In the genomic region with DNA sequence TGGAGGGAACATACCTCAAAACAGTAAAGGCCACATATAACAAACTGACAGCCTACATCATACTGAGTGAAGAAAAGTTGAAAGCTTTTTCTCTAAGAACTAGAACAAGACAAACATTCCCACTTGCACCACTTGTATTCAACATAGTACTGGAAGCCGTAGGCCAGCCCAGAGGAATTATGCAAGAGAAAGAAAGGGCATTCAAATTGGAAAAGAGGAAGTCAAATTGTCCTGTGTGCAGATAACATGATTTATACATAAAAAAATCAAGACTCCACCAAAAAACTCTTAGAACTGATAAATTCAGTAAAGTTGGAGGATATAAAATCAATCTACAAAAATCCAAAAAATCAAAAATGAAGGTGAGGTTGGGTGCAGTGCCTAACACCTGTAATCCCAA, we compare ENCODE assay signal across 1 cellular context.
TF ChIP-seq lines count a peak whose summit lies in the region.

No MANE protein-coding gene starts in this region.

TF ChIP-seq in K562, 482 proteins besides CTCF, POLR2A, EP300 and RAD21 (continued from another document and continues in another):
- TF ChIP-seq, protein P1, sequence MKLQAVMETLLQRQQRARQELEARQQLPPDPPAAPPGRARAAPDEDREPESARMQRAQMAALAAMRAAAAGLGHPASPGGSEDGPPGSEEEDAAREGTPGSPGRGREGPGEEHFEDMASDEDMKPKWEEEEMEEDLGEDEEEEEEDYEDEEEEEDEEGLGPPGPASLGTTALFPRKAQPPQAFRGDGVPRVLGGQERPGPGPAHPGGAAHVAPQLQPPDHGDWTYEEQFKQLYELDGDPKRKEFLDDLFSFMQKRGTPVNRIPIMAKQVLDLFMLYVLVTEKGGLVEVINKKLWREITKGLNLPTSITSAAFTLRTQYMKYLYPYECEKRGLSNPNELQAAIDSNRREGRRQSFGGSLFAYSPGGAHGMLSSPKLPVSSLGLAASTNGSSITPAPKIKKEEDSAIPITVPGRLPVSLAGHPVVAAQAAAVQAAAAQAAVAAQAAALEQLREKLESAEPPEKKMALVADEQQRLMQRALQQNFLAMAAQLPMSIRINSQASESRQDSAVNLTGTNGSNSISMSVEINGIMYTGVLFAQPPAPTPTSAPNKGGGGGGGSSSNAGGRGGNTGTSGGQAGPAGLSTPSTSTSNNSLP (IDR thresholded peaks at IDR 0.05; ENCODE audit: borderline replicate concordance, low read depth, low read length): no peak
- TF ChIP-seq SPI1 (IDR thresholded peaks at IDR 0.05; ENCODE audit: borderline replicate concordance, low read depth, low read length) (peak; percentile 84), PREB (CRISPR knock-in tag; IDR thresholded peaks at IDR 0.05) (no peak), PTBP1 (IDR thresholded peaks at IDR 0.05; ENCODE audit: low read depth, low read length) (no peak), ZBTB40 (IDR thresholded peaks at IDR 0.05) (no peak), ZBTB40 (CRISPR knock-in tag; IDR thresholded peaks at IDR 0.05) (no peak), NCOA6 (IDR thresholded peaks at IDR 0.05) (no peak), PHB2 (IDR thresholded peaks at IDR 0.05; ENCODE audit: low read depth) (no peak), HNRNPH1 (optimal IDR thresholded peaks at IDR 0.05; ENCODE audit: low read depth, low read length) (no peak), E2F6 (IDR thresholded peaks at IDR 0.05; ENCODE audit: borderline replicate concordance in 1 of 2, extremely low read depth in 1 of 2, insufficient read depth in 1 of 2, insufficient read length in 1 of 2, low read depth in 1 of 2, low read length in 1 of 2, poor library complexity in 1 of 2, severe bottlenecking in 1 of 2) (no peak)
- TF ChIP-seq, protein P2, sequence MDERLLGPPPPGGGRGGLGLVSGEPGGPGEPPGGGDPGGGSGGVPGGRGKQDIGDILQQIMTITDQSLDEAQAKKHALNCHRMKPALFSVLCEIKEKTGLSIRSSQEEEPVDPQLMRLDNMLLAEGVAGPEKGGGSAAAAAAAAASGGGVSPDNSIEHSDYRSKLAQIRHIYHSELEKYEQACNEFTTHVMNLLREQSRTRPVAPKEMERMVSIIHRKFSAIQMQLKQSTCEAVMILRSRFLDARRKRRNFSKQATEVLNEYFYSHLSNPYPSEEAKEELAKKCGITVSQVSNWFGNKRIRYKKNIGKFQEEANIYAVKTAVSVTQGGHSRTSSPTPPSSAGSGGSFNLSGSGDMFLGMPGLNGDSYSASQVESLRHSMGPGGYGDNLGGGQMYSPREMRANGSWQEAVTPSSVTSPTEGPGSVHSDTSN (CRISPR knock-in tag; IDR thresholded peaks at IDR 0.05; ENCODE audit: low read depth): no peak
- TF ChIP-seq, protein P2 (tag; conservative IDR thresholded peaks at IDR 0.05; ENCODE audit: low read depth): peak; percentile 74
- TF ChIP-seq, protein P3, sequence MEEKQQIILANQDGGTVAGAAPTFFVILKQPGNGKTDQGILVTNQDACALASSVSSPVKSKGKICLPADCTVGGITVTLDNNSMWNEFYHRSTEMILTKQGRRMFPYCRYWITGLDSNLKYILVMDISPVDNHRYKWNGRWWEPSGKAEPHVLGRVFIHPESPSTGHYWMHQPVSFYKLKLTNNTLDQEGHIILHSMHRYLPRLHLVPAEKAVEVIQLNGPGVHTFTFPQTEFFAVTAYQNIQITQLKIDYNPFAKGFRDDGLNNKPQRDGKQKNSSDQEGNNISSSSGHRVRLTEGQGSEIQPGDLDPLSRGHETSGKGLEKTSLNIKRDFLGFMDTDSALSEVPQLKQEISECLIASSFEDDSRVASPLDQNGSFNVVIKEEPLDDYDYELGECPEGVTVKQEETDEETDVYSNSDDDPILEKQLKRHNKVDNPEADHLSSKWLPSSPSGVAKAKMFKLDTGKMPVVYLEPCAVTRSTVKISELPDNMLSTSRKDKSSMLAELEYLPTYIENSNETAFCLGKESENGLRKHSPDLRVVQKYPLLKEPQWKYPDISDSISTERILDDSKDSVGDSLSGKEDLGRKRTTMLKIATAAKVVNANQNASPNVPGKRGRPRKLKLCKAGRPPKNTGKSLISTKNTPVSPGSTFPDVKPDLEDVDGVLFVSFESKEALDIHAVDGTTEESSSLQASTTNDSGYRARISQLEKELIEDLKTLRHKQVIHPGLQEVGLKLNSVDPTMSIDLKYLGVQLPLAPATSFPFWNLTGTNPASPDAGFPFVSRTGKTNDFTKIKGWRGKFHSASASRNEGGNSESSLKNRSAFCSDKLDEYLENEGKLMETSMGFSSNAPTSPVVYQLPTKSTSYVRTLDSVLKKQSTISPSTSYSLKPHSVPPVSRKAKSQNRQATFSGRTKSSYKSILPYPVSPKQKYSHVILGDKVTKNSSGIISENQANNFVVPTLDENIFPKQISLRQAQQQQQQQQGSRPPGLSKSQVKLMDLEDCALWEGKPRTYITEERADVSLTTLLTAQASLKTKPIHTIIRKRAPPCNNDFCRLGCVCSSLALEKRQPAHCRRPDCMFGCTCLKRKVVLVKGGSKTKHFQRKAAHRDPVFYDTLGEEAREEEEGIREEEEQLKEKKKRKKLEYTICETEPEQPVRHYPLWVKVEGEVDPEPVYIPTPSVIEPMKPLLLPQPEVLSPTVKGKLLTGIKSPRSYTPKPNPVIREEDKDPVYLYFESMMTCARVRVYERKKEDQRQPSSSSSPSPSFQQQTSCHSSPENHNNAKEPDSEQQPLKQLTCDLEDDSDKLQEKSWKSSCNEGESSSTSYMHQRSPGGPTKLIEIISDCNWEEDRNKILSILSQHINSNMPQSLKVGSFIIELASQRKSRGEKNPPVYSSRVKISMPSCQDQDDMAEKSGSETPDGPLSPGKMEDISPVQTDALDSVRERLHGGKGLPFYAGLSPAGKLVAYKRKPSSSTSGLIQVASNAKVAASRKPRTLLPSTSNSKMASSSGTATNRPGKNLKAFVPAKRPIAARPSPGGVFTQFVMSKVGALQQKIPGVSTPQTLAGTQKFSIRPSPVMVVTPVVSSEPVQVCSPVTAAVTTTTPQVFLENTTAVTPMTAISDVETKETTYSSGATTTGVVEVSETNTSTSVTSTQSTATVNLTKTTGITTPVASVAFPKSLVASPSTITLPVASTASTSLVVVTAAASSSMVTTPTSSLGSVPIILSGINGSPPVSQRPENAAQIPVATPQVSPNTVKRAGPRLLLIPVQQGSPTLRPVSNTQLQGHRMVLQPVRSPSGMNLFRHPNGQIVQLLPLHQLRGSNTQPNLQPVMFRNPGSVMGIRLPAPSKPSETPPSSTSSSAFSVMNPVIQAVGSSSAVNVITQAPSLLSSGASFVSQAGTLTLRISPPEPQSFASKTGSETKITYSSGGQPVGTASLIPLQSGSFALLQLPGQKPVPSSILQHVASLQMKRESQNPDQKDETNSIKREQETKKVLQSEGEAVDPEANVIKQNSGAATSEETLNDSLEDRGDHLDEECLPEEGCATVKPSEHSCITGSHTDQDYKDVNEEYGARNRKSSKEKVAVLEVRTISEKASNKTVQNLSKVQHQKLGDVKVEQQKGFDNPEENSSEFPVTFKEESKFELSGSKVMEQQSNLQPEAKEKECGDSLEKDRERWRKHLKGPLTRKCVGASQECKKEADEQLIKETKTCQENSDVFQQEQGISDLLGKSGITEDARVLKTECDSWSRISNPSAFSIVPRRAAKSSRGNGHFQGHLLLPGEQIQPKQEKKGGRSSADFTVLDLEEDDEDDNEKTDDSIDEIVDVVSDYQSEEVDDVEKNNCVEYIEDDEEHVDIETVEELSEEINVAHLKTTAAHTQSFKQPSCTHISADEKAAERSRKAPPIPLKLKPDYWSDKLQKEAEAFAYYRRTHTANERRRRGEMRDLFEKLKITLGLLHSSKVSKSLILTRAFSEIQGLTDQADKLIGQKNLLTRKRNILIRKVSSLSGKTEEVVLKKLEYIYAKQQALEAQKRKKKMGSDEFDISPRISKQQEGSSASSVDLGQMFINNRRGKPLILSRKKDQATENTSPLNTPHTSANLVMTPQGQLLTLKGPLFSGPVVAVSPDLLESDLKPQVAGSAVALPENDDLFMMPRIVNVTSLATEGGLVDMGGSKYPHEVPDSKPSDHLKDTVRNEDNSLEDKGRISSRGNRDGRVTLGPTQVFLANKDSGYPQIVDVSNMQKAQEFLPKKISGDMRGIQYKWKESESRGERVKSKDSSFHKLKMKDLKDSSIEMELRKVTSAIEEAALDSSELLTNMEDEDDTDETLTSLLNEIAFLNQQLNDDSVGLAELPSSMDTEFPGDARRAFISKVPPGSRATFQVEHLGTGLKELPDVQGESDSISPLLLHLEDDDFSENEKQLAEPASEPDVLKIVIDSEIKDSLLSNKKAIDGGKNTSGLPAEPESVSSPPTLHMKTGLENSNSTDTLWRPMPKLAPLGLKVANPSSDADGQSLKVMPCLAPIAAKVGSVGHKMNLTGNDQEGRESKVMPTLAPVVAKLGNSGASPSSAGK (IDR thresholded peaks at IDR 0.05): no peak
- TF ChIP-seq, protein P4, sequence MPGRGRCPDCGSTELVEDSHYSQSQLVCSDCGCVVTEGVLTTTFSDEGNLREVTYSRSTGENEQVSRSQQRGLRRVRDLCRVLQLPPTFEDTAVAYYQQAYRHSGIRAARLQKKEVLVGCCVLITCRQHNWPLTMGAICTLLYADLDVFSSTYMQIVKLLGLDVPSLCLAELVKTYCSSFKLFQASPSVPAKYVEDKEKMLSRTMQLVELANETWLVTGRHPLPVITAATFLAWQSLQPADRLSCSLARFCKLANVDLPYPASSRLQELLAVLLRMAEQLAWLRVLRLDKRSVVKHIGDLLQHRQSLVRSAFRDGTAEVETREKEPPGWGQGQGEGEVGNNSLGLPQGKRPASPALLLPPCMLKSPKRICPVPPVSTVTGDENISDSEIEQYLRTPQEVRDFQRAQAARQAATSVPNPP (IDR thresholded peaks at IDR 0.05; ENCODE audit: borderline replicate concordance, insufficient read depth, insufficient read length): no peak
